30 cellular contexts compared by ENCODE assay signal in the genomic region with DNA sequence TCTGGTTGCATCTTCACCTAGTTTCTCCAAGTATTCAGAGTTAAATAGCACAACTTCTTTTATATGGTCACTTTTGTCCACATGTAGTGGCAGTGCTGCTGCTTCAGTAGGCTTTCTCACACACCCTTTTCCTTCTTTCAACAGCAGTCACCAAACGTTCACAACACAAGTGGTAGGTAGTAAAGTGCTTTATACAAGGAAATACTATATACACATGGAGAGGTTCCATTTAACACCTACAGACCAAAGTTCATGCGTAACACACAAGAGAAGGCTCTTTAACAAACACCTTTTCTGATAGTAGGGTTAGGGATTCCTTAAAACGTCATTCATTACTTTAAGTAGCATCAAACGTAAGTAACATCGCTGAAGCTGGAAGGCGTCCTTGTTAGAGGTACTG.
"Had no signal": no experiment of that assay in that cellular context is flagged by ENCODE, and none has a peak within 500 bp of the region (broad histone marks: within the 10 kb centered on the region; RNA-seq: fewer than 3 reads in every experiment).

No MANE protein-coding gene starts in this region.

- H3K9me3 Mint-ChIP-seq: nephron; neural progenitor cell; stimulated activated naive CD8-positive, alpha-beta T cell treated with anti-CD3 and anti-CD28 coated beads, Interleukin-15, Interleukin-2, amounts not matched to agents 100 ng/mL and 50 ng/mL, for 24 hours had no signal

- H3K27ac ChIP-seq: coronary artery, esophagus muscularis mucosa, heart right ventricle, lower lobe of right lung, neural progenitor cell, ovary, psoas muscle, sigmoid colon, spleen, thoracic aorta, tibial nerve, upper lobe of right lung, uterus had no signal

- H3K27ac Mint-ChIP-seq: immature natural killer cell; naive thymus-derived CD4-positive, alpha-beta T cell; nephron; neural progenitor cell; stimulated activated memory B cell treated with anti-CD40 and anti-IgM and Interleukin-4, amounts not matched to agents 10 μg/mL and 1 μg/mL and 100 μg/mL, for 72 hours; stimulated activated naive CD8-positive, alpha-beta T cell treated with anti-CD3 and anti-CD28 coated beads, Interleukin-15, Interleukin-2, amounts not matched to agents 100 ng/mL and 50 ng/mL, for 24 hours had no signal

- DNase-seq: dermis blood vessel endothelial cell; effector memory CD4-positive, alpha-beta T cell; foreskin melanocyte; glutamatergic neuron; heart right ventricle; hypothalamus; immature natural killer cell; islet precursor cell; kidney glomerular epithelial cell; left ventricle myocardium superior; lower lobe of right lung; naive thymus-derived CD4-positive, alpha-beta T cell; ovary; posterior cingulate gyrus; psoas muscle; right cardiac atrium; sigmoid colon; spleen; stimulated activated CD4-positive, alpha-beta T cell treated with anti-CD3 and anti-CD28 coated beads, Interleukin-4, amount 100 ng/mL, for 4 hours; upper lobe of right lung; uterus had no signal

- H3K9me3 ChIP-seq: esophagus muscularis mucosa, heart right ventricle, lower lobe of right lung, ovary, psoas muscle, sigmoid colon, spleen, thoracic aorta, tibial nerve, upper lobe of right lung, uterus had no signal

- H3K4me1 Mint-ChIP-seq: immature natural killer cell, nephron had no signal

- H3K27me3 ChIP-seq: esophagus muscularis mucosa, heart right ventricle, neural progenitor cell, ovary, sigmoid colon, spleen, tibial nerve, upper lobe of right lung, uterus had no signal

- H3K4me3 Mint-ChIP-seq: immature natural killer cell; naive thymus-derived CD4-positive, alpha-beta T cell; nephron; neural progenitor cell; stimulated activated memory B cell treated with anti-CD40 and anti-IgM and Interleukin-4, amounts not matched to agents 10 μg/mL and 1 μg/mL and 100 μg/mL, for 72 hours; stimulated activated naive CD8-positive, alpha-beta T cell treated with anti-CD3 and anti-CD28 coated beads, Interleukin-15, Interleukin-2, amounts not matched to agents 100 ng/mL and 50 ng/mL, for 24 hours had no signal

- FAIRE-seq: endothelial cell of umbilical vein had no signal

- H3K4me1 ChIP-seq: lower lobe of right lung, psoas muscle, sigmoid colon, tibial nerve, upper lobe of right lung, uterus had no signal

- H3K4me3 ChIP-seq: coronary artery, esophagus muscularis mucosa, heart right ventricle, lower lobe of right lung, neural progenitor cell, ovary, psoas muscle, sigmoid colon, spleen, thoracic aorta, tibial nerve, upper lobe of right lung, uterus had no signal

- H3K36me3 Mint-ChIP-seq: immature natural killer cell, neural progenitor cell had no signal

- H3K36me3 ChIP-seq: esophagus muscularis mucosa, lower lobe of right lung, neural progenitor cell, ovary, sigmoid colon, thoracic aorta, tibial nerve, upper lobe of right lung, uterus had no signal

- ATAC-seq: heart right ventricle; left ventricle myocardium superior; lower lobe of right lung; naive thymus-derived CD4-positive, alpha-beta T cell; psoas muscle; right cardiac atrium; stimulated activated memory B cell treated with anti-CD40 and anti-IgM and Interleukin-4, amounts not matched to agents 10 μg/mL and 1 μg/mL and 100 μg/mL, for 72 hours; upper lobe of right lung had no signal
